Comparison of ENCODE assay signal across 13 cellular contexts in the genomic region with DNA sequence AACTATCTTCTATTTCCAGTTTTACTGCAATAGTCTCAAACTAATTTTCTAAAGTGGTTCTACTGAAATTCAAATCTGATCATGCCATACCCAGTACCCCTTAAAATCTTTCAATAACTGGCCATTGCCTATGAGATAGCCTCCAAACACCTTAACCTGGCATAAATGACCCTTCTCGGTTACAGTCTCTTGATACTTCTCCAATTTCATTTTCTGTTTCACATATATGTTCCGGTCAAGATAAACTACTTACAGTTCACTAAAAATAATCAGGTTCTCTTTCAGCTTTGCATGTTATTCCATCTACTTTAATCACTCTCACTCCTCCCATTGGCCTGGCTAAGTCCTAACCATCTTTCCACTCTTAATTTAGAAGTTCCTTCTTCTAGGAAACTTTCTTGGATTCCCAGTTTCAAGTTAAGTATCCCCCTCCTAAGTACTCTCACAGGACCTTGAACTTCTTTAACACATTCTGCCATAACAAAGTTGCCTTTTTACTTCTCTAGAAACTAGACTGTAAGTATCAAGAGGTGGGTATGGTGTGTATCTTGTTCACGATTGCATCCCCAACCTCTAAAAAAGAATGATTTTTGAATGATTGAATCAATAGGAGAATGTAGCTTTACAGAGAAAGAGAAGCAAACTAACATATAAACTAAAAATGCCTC.
DNase-seq lines count a peak whose midpoint lies in the region; ATAC-seq and TF ChIP-seq lines count a peak whose summit lies in the region.
"Had no signal": no experiment of that assay in that cellular context is flagged by ENCODE, and none has a peak within 500 bp of the region (broad histone marks: within the 10 kb centered on the region; RNA-seq: fewer than 3 reads in every experiment).

No MANE protein-coding gene starts in this region.

- intact Hi-C loops in breast epithelium (cut with DNase I; ENCODE audit: low total_unique reads) (no loop called here), MCF 10A (cut with micrococcal nuclease) (no loop called here), adrenal gland (cut with DNase I) (no loop called here), posterior cingulate gyrus (cut with DNase I) (no loop called here)

- H3K27ac Mint-ChIP-seq in MCF 10A (ENCODE audit: low read depth, unreplicated experiment) = no peak overlapping the region

- H3K4me3 Mint-ChIP-seq in MCF 10A (ENCODE audit: unreplicated experiment) = no peak overlapping the region

- H3K4me1 ChIP-seq in breast epithelium (no peaks in the 10 kb centered on the region), adrenal gland (replicated peaks in 1 of 2) (no peaks in the 10 kb centered on the region)

- CTCF ChIA-PET in MCF 10A (lab: Yijun Ruan, JAX) = interaction anchor here (0.6 to 1.2 kb wide), 4 partner anchors 26 to 574 kb away, joined by 3 read pairs; no protein-coding TSS in a partner anchor

- H3K9me3 ChIP-seq in breast epithelium (no peaks in the 10 kb centered on the region), adrenal gland (replicated peaks in 1 of 3) (no peaks in the 10 kb centered on the region)
- H3K9me3 ChIP-seq: tibial nerve had no signal

- H3K27me3 ChIP-seq in breast epithelium = no peaks in the 10 kb centered on the region
- H3K27me3 ChIP-seq in adrenal gland = no peaks in the 10 kb centered on the region
- H3K27me3 ChIP-seq: tibial nerve had no signal

- BruUV-seq in MCF 10A (replicated peaks; lab: Mats Ljungman, UMichigan) = no TSS peak

- TF ChIP-seq CTCF in breast epithelium (IDR thresholded peaks at IDR 0.05) (no peak), MCF 10A (IDR thresholded peaks at IDR 0.05; ENCODE audit: unreplicated experiment) (no peak), adrenal gland (IDR thresholded peaks at IDR 0.05) (no peak)

- no peaks in the 10 kb centered on the region for H3K27me3 Mint-ChIP-seq in MCF 10A (ENCODE audit: insufficient read depth, unreplicated experiment)

- TF ChIP-seq POLR2A in breast epithelium (IDR thresholded peaks at IDR 0.05) = no peak
- TF ChIP-seq POLR2A in adrenal gland (IDR thresholded peaks at IDR 0.05) = no peak

- H3K4me3 ChIP-seq in breast epithelium = no peak overlapping the region
- H3K4me3 ChIP-seq in adrenal gland = no peak overlapping the region
- H3K4me3 ChIP-seq: PC-9, tibial nerve had no signal

- peak overlapping the region; percentile 70 to 76 for H3K27ac ChIP-seq in breast epithelium
- H3K27ac ChIP-seq in adrenal gland = no peak overlapping the region

- H3K36me3 Mint-ChIP-seq in MCF 10A (ENCODE audit: insufficient read depth, unreplicated experiment) = no peaks in the 10 kb centered on the region

- peaks cover 4% of the 10 kb centered on the region for H3K9me3 Mint-ChIP-seq in MCF 10A (ENCODE audit: unreplicated experiment)

- POLR2A ChIA-PET in MCF 10A (lab: Yijun Ruan, JAX) = interaction anchor here (0.7 to 5.7 kb wide), 8 partner anchors 19 to 488 kb away, joined by 3 to 54 read pairs (median 4); partner anchors contain the start of gene RBBP8

- ATAC-seq in HG02610 (IDR thresholded peaks at IDR 0.05; ENCODE audit: unreplicated experiment) (peak; percentile 68), HG03439 (IDR thresholded peaks at IDR 0.05; ENCODE audit: unreplicated experiment) (peak; percentile 90), HG02571 (IDR thresholded peaks at IDR 0.05; ENCODE audit: unreplicated experiment) (no peak)

- DNase-seq in breast epithelium (ENCODE audit: low spot score in 2 of 2) = no peak
- no peak for DNase-seq in MCF 10A (ENCODE audit: unreplicated experiment)
- DNase-seq in adrenal gland = no peak
- no peak for DNase-seq in NCI-H2171 (lab: John Stamatoyannopoulos, UW)
- DNase-seq in posterior cingulate gyrus = no peak
- DNase-seq: amygdala, NCI-H1694 treated with DMSO at 0.1 percent for 48 hours, PC-9, retina had no signal

- peaks cover 21% of the 10 kb centered on the region for H3K4me1 Mint-ChIP-seq in MCF 10A (ENCODE audit: insufficient read depth, unreplicated experiment)

- H3K36me3 ChIP-seq in breast epithelium (no peaks in the 10 kb centered on the region), adrenal gland (replicated peaks in 1 of 2) (no peaks in the 10 kb centered on the region)
- H3K36me3 ChIP-seq: tibial nerve had no signal

- 80 to 86% (median 83%) methylated on average over 3 of the region's 3 CpGs for WGBS in adrenal gland, 4 donors

Comparison
In these comparisons a context has a peak if more than half of its experiments do, and no peak if none do; other contexts are left out.
1. H3K27ac ChIP-seq: peak in breast epithelium (2 of 2); none in adrenal gland (0 of 5).